Comparison of ENCODE assay signal across 20 cellular contexts in the genomic region with DNA sequence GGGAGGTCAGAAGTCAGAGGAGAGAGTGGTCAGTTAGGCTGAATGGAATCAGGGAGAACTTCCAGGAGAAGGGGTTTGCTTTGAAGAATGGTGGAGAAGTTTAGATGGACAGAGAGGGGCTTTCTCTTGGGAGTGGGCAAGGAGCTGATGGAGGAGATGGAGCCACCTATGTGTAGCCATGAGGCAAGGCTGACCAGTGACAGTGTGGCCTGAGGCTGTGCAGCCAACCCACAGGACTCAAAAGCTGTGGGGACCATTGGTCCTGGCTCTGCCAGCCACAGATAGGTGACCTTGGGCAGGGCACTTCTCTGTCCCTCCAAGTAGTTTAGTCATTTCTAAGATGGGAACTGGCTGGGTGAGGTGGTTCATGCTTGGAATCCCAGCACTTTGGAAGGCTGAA. TPM values are rescaled to one million over a fixed set of nuclear protein-coding genes. Genes with fewer than 3 reads are reported as not detected.
"Had no signal": no experiment of that assay in that cellular context is flagged by ENCODE, and none has a peak within 500 bp of the region (broad histone marks: within the 10 kb centered on the region; RNA-seq: fewer than 3 reads in every experiment).

No MANE protein-coding gene starts in this region.

- H3K36me3 Mint-ChIP-seq: activated CD4-positive, alpha-beta memory T cell treated with anti-CD3 and anti-CD28 coated beads for 36 hours; memory B cell; stimulated activated naive B cell treated with anti-CD40 and anti-IgM and Interleukin-4, amounts not matched to agents 10 μg/mL and 1 μg/mL and 100 μg/mL, for 72 hours had no signal

- H3K4me2 ChIP-seq: smooth muscle cell had no signal

- H3K27ac ChIP-seq: left ventricle myocardium inferior, upper lobe of left lung had no signal

- H3K36me3 ChIP-seq: colonic mucosa, left ventricle myocardium inferior, upper lobe of left lung had no signal

- H3K9me3 Mint-ChIP-seq: activated CD4-positive, alpha-beta memory T cell treated with anti-CD3 and anti-CD28 coated beads for 36 hours; activated T-cell treated with anti-CD3 and anti-CD28 coated beads, Interleukin-2, amount 50 U/mL, for 72 hours; memory B cell; neural crest cell; stimulated activated naive B cell treated with anti-CD40 and anti-IgM and Interleukin-4, amounts not matched to agents 10 μg/mL and 1 μg/mL and 100 μg/mL, for 72 hours had no signal

- H3K4me1 Mint-ChIP-seq: neural crest cell had no signal

- H3K27ac Mint-ChIP-seq: activated CD4-positive, alpha-beta memory T cell treated with anti-CD3 and anti-CD28 coated beads for 36 hours; activated T-cell treated with anti-CD3 and anti-CD28 coated beads, Interleukin-2, amount 50 U/mL, for 72 hours; memory B cell; stimulated activated naive B cell treated with anti-CD40 and anti-IgM and Interleukin-4, amounts not matched to agents 10 μg/mL and 1 μg/mL and 100 μg/mL, for 72 hours had no signal

- H3K9me3 ChIP-seq: colonic mucosa, left ventricle myocardium inferior, upper lobe of left lung had no signal

- H3K27me3 ChIP-seq: colonic mucosa had no signal

- DNase-seq: activated CD4-positive, alpha-beta memory T cell treated with anti-CD3 and anti-CD28 coated beads for 36 hours; activated CD4-positive, alpha-beta T cell treated with anti-CD3 and anti-CD28 coated beads for 1 hour; activated CD8-positive, alpha-beta memory T cell treated with anti-CD3 and anti-CD28 coated beads, Interleukin-2, amount 50 U/mL, for 4 hours; activated naive CD4-positive, alpha-beta T cell; activated T-cell treated with anti-CD3 and anti-CD28 coated beads, Interleukin-2, amount 50 U/mL, for 72 hours; aorta; effector CD4-positive, alpha-beta T cell; foreskin melanocyte; left ventricle myocardium inferior; right cardiac atrium; stimulated activated CD4-positive, alpha-beta T cell treated with anti-CD3 and anti-CD28 coated beads, Interleukin-1b, Interleukin-23, amount 100 ng/mL, for 48 hours; stimulated activated naive B cell treated with anti-CD40 and anti-IgM and Interleukin-4, amounts not matched to agents 10 μg/mL and 1 μg/mL and 100 μg/mL, for 72 hours; substantia nigra had no signal

- H3K4me3 ChIP-seq: colonic mucosa, left ventricle myocardium inferior, smooth muscle cell, upper lobe of left lung had no signal

- FAIRE-seq: islet of Langerhans had no signal

- ATAC-seq: activated T-cell treated with anti-CD3 and anti-CD28 coated beads, Interleukin-2, amount 50 U/mL, for 72 hours; right cardiac atrium; stimulated activated naive B cell treated with anti-CD40 and anti-IgM and Interleukin-4, amounts not matched to agents 10 μg/mL and 1 μg/mL and 100 μg/mL, for 72 hours had no signal

- H3K4me1 ChIP-seq: upper lobe of left lung had no signal

- H3K4me3 Mint-ChIP-seq: activated CD4-positive, alpha-beta memory T cell treated with anti-CD3 and anti-CD28 coated beads for 36 hours; activated T-cell treated with anti-CD3 and anti-CD28 coated beads, Interleukin-2, amount 50 U/mL, for 72 hours; memory B cell; neural crest cell; stimulated activated naive B cell treated with anti-CD40 and anti-IgM and Interleukin-4, amounts not matched to agents 10 μg/mL and 1 μg/mL and 100 μg/mL, for 72 hours had no signal

RNA-seq across cellular contexts. Expression of a gene that starts 33.1 kb away (rescaled TPM):
- total RNA-seq: activated CD4-positive, alpha-beta memory T cell treated with anti-CD3 and anti-CD28 coated beads for 36 hours; activated T-cell treated with anti-CD3 and anti-CD28 coated beads, Interleukin-2, amount 50 U/mL, for 72 hours; aorta; colonic mucosa; left ventricle myocardium inferior; neural crest cell; right cardiac atrium; smooth muscle cell; T-helper 2 cell treated with Interferon-gamma antibody and Interleukin-4, amounts not matched to agents 100 ng/mL and 5 ng/mL, for 36 hours had no signal
- polyA plus RNA-seq: aorta, right cardiac atrium, smooth muscle cell had no signal

RNA-seq across cellular contexts. Expression of a gene that starts 53.5 kb away (rescaled TPM):
- total RNA-seq: activated CD4-positive, alpha-beta memory T cell treated with anti-CD3 and anti-CD28 coated beads for 36 hours; activated T-cell treated with anti-CD3 and anti-CD28 coated beads, Interleukin-2, amount 50 U/mL, for 72 hours; aorta; colonic mucosa; left ventricle myocardium inferior; neural crest cell; right cardiac atrium; smooth muscle cell; upper lobe of left lung had no signal
- polyA plus RNA-seq: aorta, right cardiac atrium had no signal

RNA-seq across cellular contexts. Expression of a gene that starts 60.0 kb away (rescaled TPM):
- total RNA-seq: neural crest cell had no signal
